In genomic region chr17:73285916-73286862, GRCh38 we compare ENCODE assay signal across 19 cellular contexts. TPM values are rescaled to one million over a fixed set of nuclear protein-coding genes. Genes with fewer than 3 reads are reported as not detected.
A peak's percentile ranks its signal among the peaks of the same experiment; 100 is the strongest.
DNase-seq lines count a peak whose midpoint lies in the region; ATAC-seq and TF ChIP-seq lines count a peak whose summit lies in the region.
"Had no signal": no experiment of that assay in that cellular context is flagged by ENCODE, and none has a peak within 500 bp of the region (broad histone marks: within the 10 kb centered on the region; RNA-seq: fewer than 3 reads in every experiment).

No MANE protein-coding gene starts in this region.

- ATAC-seq in WTC11 (no peak), gastrocnemius medialis (peak in 1 of 2 donors; percentile 19), HG02870 (IDR thresholded peaks at IDR 0.05; ENCODE audit: unreplicated experiment) (no peak), HG03025 (IDR thresholded peaks at IDR 0.05; ENCODE audit: low FRiP score, unreplicated experiment) (no peak), HG03135 (IDR thresholded peaks at IDR 0.05; ENCODE audit: unreplicated experiment) (no peak)
- ATAC-seq: activated CD4-positive, CD25-positive, alpha-beta regulatory T cell treated with anti-CD3 and anti-CD28 coated beads, Interleukin-2, amount 50 U/mL, for 24 hours; effector memory CD8-positive, alpha-beta T cell; mucosa of descending colon had no signal

- H3K4me3 Mint-ChIP-seq in Calu3 (ENCODE audit: low read depth, unreplicated experiment) (no peak overlapping the region), WTC11 (no peak overlapping the region), osteocyte (ENCODE audit: unreplicated experiment) (no peak overlapping the region)
- H3K4me3 Mint-ChIP-seq: effector memory CD8-positive, alpha-beta T cell; T-helper 1 cell treated with Interleukin-12 subunit alpha and Interleukin-12 subunit beta and Interleukin-4 antibody, amounts not matched to agents 30 μg/mL and 1 μg/mL, for 36 hours had no signal

- in situ Hi-C loops in gastrocnemius medialis (cut with MboI; ENCODE audit: low sequenced_read_pairs in 4 of 4), result no loop called here

- H3K27me3 ChIP-seq in esophagus squamous epithelium, result no peaks in the 10 kb centered on the region
- no peaks in the 10 kb centered on the region for H3K27me3 ChIP-seq in gastrocnemius medialis
- H3K27me3 ChIP-seq: cardiac muscle cell had no signal

- H3K9me3 Mint-ChIP-seq in Calu3 (ENCODE audit: low read depth, unreplicated experiment), result no peaks in the 10 kb centered on the region
- H3K9me3 Mint-ChIP-seq in WTC11, result no peaks in the 10 kb centered on the region
- no peaks in the 10 kb centered on the region for H3K9me3 Mint-ChIP-seq in osteocyte (ENCODE audit: unreplicated experiment)
- H3K9me3 Mint-ChIP-seq: effector memory CD8-positive, alpha-beta T cell; T-helper 1 cell treated with Interleukin-12 subunit alpha and Interleukin-12 subunit beta and Interleukin-4 antibody, amounts not matched to agents 30 μg/mL and 1 μg/mL, for 36 hours had no signal

- CTCF ChIA-PET in Calu3 (lab: Charles Lee) (no interaction called here), WTC11 (lab: Charles Lee) (no interaction called here)

- H3K36me3 Mint-ChIP-seq in Calu3 (ENCODE audit: insufficient read depth, unreplicated experiment) (peaks cover 52% of the 10 kb centered on the region), WTC11 (peaks cover 2% of the 10 kb centered on the region; the same call in 1 of the 2 replicates), osteocyte (ENCODE audit: unreplicated experiment) (peaks cover 10% of the 10 kb centered on the region)

- H3K4me3 ChIP-seq in esophagus squamous epithelium (peak overlapping the region in 1 of 4 donors; percentile 10), gastrocnemius medialis (no peak overlapping the region)
- H3K4me3 ChIP-seq: cardiac muscle cell, mucosa of descending colon had no signal

- H3K27me3 Mint-ChIP-seq in Calu3 (ENCODE audit: unreplicated experiment) (no peaks in the 10 kb centered on the region), WTC11 (ENCODE audit: low read depth) (no peaks in the 10 kb centered on the region), osteocyte (ENCODE audit: unreplicated experiment) (no peaks in the 10 kb centered on the region)
- H3K27me3 Mint-ChIP-seq: progenitor cell of endocrine pancreas had no signal

- intact Hi-C loops in Calu3 (cut with micrococcal nuclease; ENCODE audit: unreplicated experiment) (no loop called here), esophagus squamous epithelium (cut with DNase I) (no loop called here), gastrocnemius medialis (cut with DNase I; ENCODE audit: low total_unique reads) (no loop called here)

- WGBS in esophagus squamous epithelium, 2 donors, result 71 to 76% methylated on average over 20 to 21 of the region's 52 CpGs

- H3K4me1 Mint-ChIP-seq in Calu3 (ENCODE audit: low read depth, unreplicated experiment) (peaks cover 51% of the 10 kb centered on the region), WTC11 (peaks cover 32% of the 10 kb centered on the region), osteocyte (ENCODE audit: unreplicated experiment) (peaks cover 67% of the 10 kb centered on the region)

- peak overlapping the region; percentile 45 for H3K27ac Mint-ChIP-seq in Calu3 (ENCODE audit: unreplicated experiment)
- peak overlapping the region; percentile 88 for H3K27ac Mint-ChIP-seq in WTC11
- no peak overlapping the region for H3K27ac Mint-ChIP-seq in osteocyte (ENCODE audit: unreplicated experiment)
- H3K27ac Mint-ChIP-seq: effector memory CD8-positive, alpha-beta T cell; T-helper 1 cell treated with Interleukin-12 subunit alpha and Interleukin-12 subunit beta and Interleukin-4 antibody, amounts not matched to agents 30 μg/mL and 1 μg/mL, for 36 hours had no signal

- BruUV-seq in Calu3 (replicated peaks; lab: Mats Ljungman, UMichigan), result no TSS peak

- DNase-seq in Calu3 (no peak), WTC11 (ENCODE audit: low spot score) (no peak), esophagus squamous epithelium (lab: John Stamatoyannopoulos, UW) (no peak), gastrocnemius medialis (no peak), osteocyte (ENCODE audit: extremely low spot score, unreplicated experiment) (no peak)
- DNase-seq: activated naive CD4-positive, alpha-beta T cell treated with Interleukin-2 at 50 U/mL for 16 hours; effector memory CD8-positive, alpha-beta T cell; mucosa of descending colon; NCI-H146; NCI-H510A treated with DMSO at 0.1 percent for 48 hours; SHP77 had no signal

- H3K36me3 ChIP-seq in esophagus squamous epithelium, result peaks cover 14 to 55% (median 16%) of the 10 kb centered on the region in 3 donors
- H3K36me3 ChIP-seq in gastrocnemius medialis, result peaks cover 0 to 20% of the 10 kb centered on the region in 2 donors
- H3K36me3 ChIP-seq: cardiac muscle cell had no signal

- POLR2A ChIA-PET in WTC11 (lab: Charles Lee), result no interaction called here

- H3K4me1 ChIP-seq in esophagus squamous epithelium, result peaks cover 44 to 84% (median 74%) of the 10 kb centered on the region in 3 donors
- peaks cover 46 to 65% of the 10 kb centered on the region in 2 donors for H3K4me1 ChIP-seq in gastrocnemius medialis

- H3K27ac ChIP-seq in esophagus squamous epithelium (peak overlapping the region; percentile 57 to 87 (median 78)), gastrocnemius medialis (peak overlapping the region; percentile 53 to 87 (median 70))
- H3K27ac ChIP-seq: cardiac muscle cell had no signal

- TF ChIP-seq POLR2A in esophagus squamous epithelium (IDR thresholded peaks at IDR 0.05), result no peak
- TF ChIP-seq POLR2A in gastrocnemius medialis (IDR thresholded peaks at IDR 0.05), result no peak

- TF ChIP-seq CTCF in Calu3 (IDR thresholded peaks at IDR 0.05; ENCODE audit: unreplicated experiment), result no peak
- TF ChIP-seq CTCF in WTC11 (IDR thresholded peaks at IDR 0.05), result no peak
- no peak for TF ChIP-seq CTCF in esophagus squamous epithelium (IDR thresholded peaks at IDR 0.05)
- TF ChIP-seq CTCF in gastrocnemius medialis (IDR thresholded peaks at IDR 0.05 in 4 of 5, conservative IDR thresholded peaks at IDR 0.05 in 1 of 5), result no peak
- TF ChIP-seq CTCF in osteocyte (IDR thresholded peaks at IDR 0.05), result no peak

- no peaks in the 10 kb centered on the region for H3K9me3 ChIP-seq in esophagus squamous epithelium
- H3K9me3 ChIP-seq in gastrocnemius medialis, result no peaks in the 10 kb centered on the region
- H3K9me3 ChIP-seq: mucosa of descending colon had no signal

TF ChIP-seq in WTC11, 78 proteins besides CTCF, POLR2A, EP300 and RAD21 (continues in another document):
- no peak for TF ChIP-seq NR3C1 (CRISPR knock-in tag; conservative IDR thresholded peaks at IDR 0.05; ENCODE audit: low read depth)
- no peak for TF ChIP-seq HMGXB4 (CRISPR knock-in tag; IDR thresholded peaks at IDR 0.05)
- TF ChIP-seq ERG (CRISPR knock-in tag; IDR thresholded peaks at IDR 0.05), result no peak
- TF ChIP-seq E2F4 (CRISPR knock-in tag; IDR thresholded peaks at IDR 0.05; ENCODE audit: borderline replicate concordance, low read depth), result no peak
- TF ChIP-seq E2F5 (CRISPR knock-in tag; IDR thresholded peaks at IDR 0.05), result no peak

RNA-seq across cellular contexts. Expression of gene CPSF4L, which starts 24.5 kb away (rescaled TPM):
- total RNA-seq in Calu3 (2022), result not detected in 2 replicates
- not detected in 3 replicates for total RNA-seq in WTC11 (2021)
- total RNA-seq in esophagus squamous epithelium, result not detected
- total RNA-seq in gastrocnemius medialis, result not detected
- total RNA-seq in osteocyte, result not detected in 2 replicates
- total RNA-seq: cardiac muscle cell, LHCN-M2, mucosa of descending colon, progenitor cell of endocrine pancreas had no signal

RNA-seq across cellular contexts. Expression of gene CDC42EP4, which starts 25.6 kb away (rescaled TPM):
- total RNA-seq in Calu3 (2022) (50.2 and 60.1 TPM in 2 replicates), WTC11 (2021) (17.0 to 18.8 TPM (median 18.4 TPM) in 3 replicates), esophagus squamous epithelium (10 to 100 TPM; 45.1 to 63.9 (median 52.9) TPM), gastrocnemius medialis (10 to 100 TPM; 35.8 to 57.0 (median 47.1) TPM), osteocyte (32.0 and 32.7 TPM in 2 replicates)
